1 cellular context compared by ENCODE assay signal in genomic region chr6:118893882-118894424, GRCh38.
TF ChIP-seq lines count a peak whose summit lies in the region.

Gene ASF1A (plus strand): TSS chr6:118894152. CDS start chr6:118894414, 262 bp downstream.

TF ChIP-seq in K562, 482 proteins besides CTCF, POLR2A, EP300 and RAD21 (continued from another document and continues in another):
- TF ChIP-seq, protein P1, sequence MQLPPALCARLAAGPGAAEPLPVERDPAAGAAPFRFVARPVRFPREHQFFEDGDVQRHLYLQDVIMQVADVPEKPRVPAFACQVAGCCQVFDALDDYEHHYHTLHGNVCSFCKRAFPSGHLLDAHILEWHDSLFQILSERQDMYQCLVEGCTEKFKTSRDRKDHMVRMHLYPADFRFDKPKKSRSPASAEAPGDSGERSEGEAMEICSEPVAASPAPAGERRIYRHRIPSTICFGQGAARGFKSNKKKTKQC (CRISPR knock-in tag; IDR thresholded peaks at IDR 0.05): 0 out of 2 replicates have a peak, but pooled peaks have one; percentile 20
- TF ChIP-seq ETV6 (IDR thresholded peaks at IDR 0.05; ENCODE audit: borderline replicate concordance in 1 of 2, low read depth in 2 of 2, low read length in 1 of 2) (no peak), ETV6 (CRISPR knock-in tag; IDR thresholded peaks at IDR 0.05; ENCODE audit: borderline replicate concordance) (no peak), SREBF1 (IDR thresholded peaks at IDR 0.05; ENCODE audit: borderline replicate concordance, low read depth, low read length) (no peak), SUPT5H (IDR thresholded peaks at IDR 0.05) (peak; percentile 79), KLF10 (CRISPR knock-in tag; IDR thresholded peaks at IDR 0.05) (no peak), BHLHE40 (IDR thresholded peaks at IDR 0.05; ENCODE audit: low read length) (peak; percentile 41; the same call in 1 of the 2 replicates), KLF1 (tag; IDR thresholded peaks at IDR 0.05) (no peak), STAT5B (CRISPR knock-in tag; IDR thresholded peaks at IDR 0.05) (no peak), GABPB2 (CRISPR knock-in tag; conservative IDR thresholded peaks at IDR 0.05) (no peak), HMGXB4 (CRISPR knock-in tag; IDR thresholded peaks at IDR 0.05) (peak; percentile 46; the same call in 1 of the 2 replicates), HES1 (IDR thresholded peaks at IDR 0.05; ENCODE audit: low read depth) (no peak), RBM17 (IDR thresholded peaks at IDR 0.05; ENCODE audit: borderline replicate concordance, low read depth, low read length) (no peak), MCM2 (IDR thresholded peaks at IDR 0.05; ENCODE audit: low read depth) (no peak), LEF1 (IDR thresholded peaks at IDR 0.05) (peak; percentile 74), MBD2 (IDR thresholded peaks at IDR 0.05; ENCODE audit: borderline replicate concordance, low read depth) (0 out of 2 replicates have a peak, but pooled peaks have one; percentile 35), MAZ (CRISPR knock-in tag; conservative IDR thresholded peaks at IDR 0.05 in 1 of 2, IDR thresholded peaks at IDR 0.05 in 1 of 2) (peak in 1 of 2 experiments; percentile 83; a peak in 2 of 4 replicates), FOXJ3 (CRISPR knock-in tag; IDR thresholded peaks at IDR 0.05) (no peak), TEAD4 (IDR thresholded peaks at IDR 0.05; ENCODE audit: low read length) (peak; percentile 64), TEAD4 (CRISPR knock-in tag; IDR thresholded peaks at IDR 0.05; ENCODE audit: borderline replicate concordance) (no peak), POLR2B (IDR thresholded peaks at IDR 0.05; ENCODE audit: low read depth, partially characterized antibody) (peak; percentile 82), CREB1 (IDR thresholded peaks at IDR 0.05) (no peak), CREB1 (CRISPR knock-in tag; IDR thresholded peaks at IDR 0.05) (peak; percentile 15; the same call in 1 of the 2 replicates), DPF2 (IDR thresholded peaks at IDR 0.05) (no peak), HDAC1 (IDR thresholded peaks at IDR 0.05) (peak in 1 of 2 experiments; percentile 72; a peak in 1 of 4 replicates), THRAP3 (IDR thresholded peaks at IDR 0.05; ENCODE audit: borderline replicate concordance) (no peak), SMARCE1 (IDR thresholded peaks at IDR 0.05) (no peak), TEAD2 (tag; IDR thresholded peaks at IDR 0.05) (no peak), HINFP (tag; conservative IDR thresholded peaks at IDR 0.05; ENCODE audit: low read depth) (no peak), ZNF3 (CRISPR knock-in tag; IDR thresholded peaks at IDR 0.05) (no peak), SMAD1 (IDR thresholded peaks at IDR 0.05; ENCODE audit: low read depth, low read length, partially characterized antibody) (peak; percentile 60), RB1 (IDR thresholded peaks at IDR 0.05; ENCODE audit: low read depth) (peak; percentile 83; the same call in 1 of the 2 replicates), MED1 (CRISPR knock-in tag; IDR thresholded peaks at IDR 0.05; ENCODE audit: borderline replicate concordance) (no peak), SMARCB1 (IDR thresholded peaks at IDR 0.05; ENCODE audit: insufficient read length, low read depth) (no peak), POLR2AphosphoS2 (IDR thresholded peaks at IDR 0.05; ENCODE audit: low read length) (peak; percentile 41; the same call in 1 of the 2 replicates), SIN3B (IDR thresholded peaks at IDR 0.05; ENCODE audit: low read depth) (peak; percentile 37; the same call in 1 of the 2 replicates), ZFX (CRISPR knock-in tag; IDR thresholded peaks at IDR 0.05) (no peak; the same call in 1 of the 2 replicates), ESRRA (IDR thresholded peaks at IDR 0.05; ENCODE audit: borderline replicate concordance, low read depth) (peak; percentile 72; the same call in 1 of the 2 replicates), THAP12 (CRISPR knock-in tag; IDR thresholded peaks at IDR 0.05) (peak; percentile 80; the same call in 1 of the 2 replicates), CBX3 (IDR thresholded peaks at IDR 0.05; ENCODE audit: borderline replicate concordance in 1 of 2, low read length in 2 of 2) (peak in 1 of 2 experiments; percentile 88; a peak in 2 of 3 replicates)
- TF ChIP-seq, protein P2, sequence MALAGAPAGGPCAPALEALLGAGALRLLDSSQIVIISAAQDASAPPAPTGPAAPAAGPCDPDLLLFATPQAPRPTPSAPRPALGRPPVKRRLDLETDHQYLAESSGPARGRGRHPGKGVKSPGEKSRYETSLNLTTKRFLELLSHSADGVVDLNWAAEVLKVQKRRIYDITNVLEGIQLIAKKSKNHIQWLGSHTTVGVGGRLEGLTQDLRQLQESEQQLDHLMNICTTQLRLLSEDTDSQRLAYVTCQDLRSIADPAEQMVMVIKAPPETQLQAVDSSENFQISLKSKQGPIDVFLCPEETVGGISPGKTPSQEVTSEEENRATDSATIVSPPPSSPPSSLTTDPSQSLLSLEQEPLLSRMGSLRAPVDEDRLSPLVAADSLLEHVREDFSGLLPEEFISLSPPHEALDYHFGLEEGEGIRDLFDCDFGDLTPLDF (CRISPR knock-in tag; IDR thresholded peaks at IDR 0.05): no peak; the same call in 1 of the 2 replicates
- TF ChIP-seq, protein P3, sequence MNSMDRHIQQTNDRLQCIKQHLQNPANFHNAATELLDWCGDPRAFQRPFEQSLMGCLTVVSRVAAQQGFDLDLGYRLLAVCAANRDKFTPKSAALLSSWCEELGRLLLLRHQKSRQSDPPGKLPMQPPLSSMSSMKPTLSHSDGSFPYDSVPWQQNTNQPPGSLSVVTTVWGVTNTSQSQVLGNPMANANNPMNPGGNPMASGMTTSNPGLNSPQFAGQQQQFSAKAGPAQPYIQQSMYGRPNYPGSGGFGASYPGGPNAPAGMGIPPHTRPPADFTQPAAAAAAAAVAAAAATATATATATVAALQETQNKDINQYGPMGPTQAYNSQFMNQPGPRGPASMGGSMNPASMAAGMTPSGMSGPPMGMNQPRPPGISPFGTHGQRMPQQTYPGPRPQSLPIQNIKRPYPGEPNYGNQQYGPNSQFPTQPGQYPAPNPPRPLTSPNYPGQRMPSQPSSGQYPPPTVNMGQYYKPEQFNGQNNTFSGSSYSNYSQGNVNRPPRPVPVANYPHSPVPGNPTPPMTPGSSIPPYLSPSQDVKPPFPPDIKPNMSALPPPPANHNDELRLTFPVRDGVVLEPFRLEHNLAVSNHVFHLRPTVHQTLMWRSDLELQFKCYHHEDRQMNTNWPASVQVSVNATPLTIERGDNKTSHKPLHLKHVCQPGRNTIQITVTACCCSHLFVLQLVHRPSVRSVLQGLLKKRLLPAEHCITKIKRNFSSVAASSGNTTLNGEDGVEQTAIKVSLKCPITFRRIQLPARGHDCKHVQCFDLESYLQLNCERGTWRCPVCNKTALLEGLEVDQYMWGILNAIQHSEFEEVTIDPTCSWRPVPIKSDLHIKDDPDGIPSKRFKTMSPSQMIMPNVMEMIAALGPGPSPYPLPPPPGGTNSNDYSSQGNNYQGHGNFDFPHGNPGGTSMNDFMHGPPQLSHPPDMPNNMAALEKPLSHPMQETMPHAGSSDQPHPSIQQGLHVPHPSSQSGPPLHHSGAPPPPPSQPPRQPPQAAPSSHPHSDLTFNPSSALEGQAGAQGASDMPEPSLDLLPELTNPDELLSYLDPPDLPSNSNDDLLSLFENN (IDR thresholded peaks at IDR 0.05; ENCODE audit: low read depth in 2 of 2, low read length in 2 of 2): peak in 1 of 2 experiments; percentile 40; a peak in 1 of 4 replicates
- TF ChIP-seq, protein P4, sequence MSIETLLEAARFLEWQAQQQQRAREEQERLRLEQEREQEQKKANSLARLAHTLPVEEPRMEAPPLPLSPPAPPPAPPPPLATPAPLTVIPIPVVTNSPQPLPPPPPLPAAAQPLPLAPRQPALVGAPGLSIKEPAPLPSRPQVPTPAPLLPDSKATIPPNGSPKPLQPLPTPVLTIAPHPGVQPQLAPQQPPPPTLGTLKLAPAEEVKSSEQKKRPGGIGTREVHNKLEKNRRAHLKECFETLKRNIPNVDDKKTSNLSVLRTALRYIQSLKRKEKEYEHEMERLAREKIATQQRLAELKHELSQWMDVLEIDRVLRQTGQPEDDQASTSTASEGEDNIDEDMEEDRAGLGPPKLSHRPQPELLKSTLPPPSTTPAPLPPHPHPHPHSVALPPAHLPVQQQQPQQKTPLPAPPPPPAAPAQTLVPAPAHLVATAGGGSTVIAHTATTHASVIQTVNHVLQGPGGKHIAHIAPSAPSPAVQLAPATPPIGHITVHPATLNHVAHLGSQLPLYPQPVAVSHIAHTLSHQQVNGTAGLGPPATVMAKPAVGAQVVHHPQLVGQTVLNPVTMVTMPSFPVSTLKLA (conservative IDR thresholded peaks at IDR 0.05): peak; percentile 29 to 69; a peak in 2 of 4 replicates
- TF ChIP-seq, protein P5, sequence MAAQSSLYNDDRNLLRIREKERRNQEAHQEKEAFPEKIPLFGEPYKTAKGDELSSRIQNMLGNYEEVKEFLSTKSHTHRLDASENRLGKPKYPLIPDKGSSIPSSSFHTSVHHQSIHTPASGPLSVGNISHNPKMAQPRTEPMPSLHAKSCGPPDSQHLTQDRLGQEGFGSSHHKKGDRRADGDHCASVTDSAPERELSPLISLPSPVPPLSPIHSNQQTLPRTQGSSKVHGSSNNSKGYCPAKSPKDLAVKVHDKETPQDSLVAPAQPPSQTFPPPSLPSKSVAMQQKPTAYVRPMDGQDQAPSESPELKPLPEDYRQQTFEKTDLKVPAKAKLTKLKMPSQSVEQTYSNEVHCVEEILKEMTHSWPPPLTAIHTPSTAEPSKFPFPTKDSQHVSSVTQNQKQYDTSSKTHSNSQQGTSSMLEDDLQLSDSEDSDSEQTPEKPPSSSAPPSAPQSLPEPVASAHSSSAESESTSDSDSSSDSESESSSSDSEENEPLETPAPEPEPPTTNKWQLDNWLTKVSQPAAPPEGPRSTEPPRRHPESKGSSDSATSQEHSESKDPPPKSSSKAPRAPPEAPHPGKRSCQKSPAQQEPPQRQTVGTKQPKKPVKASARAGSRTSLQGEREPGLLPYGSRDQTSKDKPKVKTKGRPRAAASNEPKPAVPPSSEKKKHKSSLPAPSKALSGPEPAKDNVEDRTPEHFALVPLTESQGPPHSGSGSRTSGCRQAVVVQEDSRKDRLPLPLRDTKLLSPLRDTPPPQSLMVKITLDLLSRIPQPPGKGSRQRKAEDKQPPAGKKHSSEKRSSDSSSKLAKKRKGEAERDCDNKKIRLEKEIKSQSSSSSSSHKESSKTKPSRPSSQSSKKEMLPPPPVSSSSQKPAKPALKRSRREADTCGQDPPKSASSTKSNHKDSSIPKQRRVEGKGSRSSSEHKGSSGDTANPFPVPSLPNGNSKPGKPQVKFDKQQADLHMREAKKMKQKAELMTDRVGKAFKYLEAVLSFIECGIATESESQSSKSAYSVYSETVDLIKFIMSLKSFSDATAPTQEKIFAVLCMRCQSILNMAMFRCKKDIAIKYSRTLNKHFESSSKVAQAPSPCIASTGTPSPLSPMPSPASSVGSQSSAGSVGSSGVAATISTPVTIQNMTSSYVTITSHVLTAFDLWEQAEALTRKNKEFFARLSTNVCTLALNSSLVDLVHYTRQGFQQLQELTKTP (IDR thresholded peaks at IDR 0.05; ENCODE audit: low read depth in 1 of 2, partially characterized antibody in 2 of 2): peak in 1 of 2 experiments; percentile 50
